Comparison of ENCODE assay signal across 30 cellular contexts in genomic region chr11:33948494-33948893, GRCh38. TPM values are rescaled to one million over a fixed set of nuclear protein-coding genes. Genes with fewer than 3 reads are reported as not detected.
"Had no signal": no experiment of that assay in that cellular context is flagged by ENCODE, and none has a peak within 500 bp of the region (broad histone marks: within the 10 kb centered on the region; RNA-seq: fewer than 3 reads in every experiment).

No MANE protein-coding gene starts in this region.

- H3K36me3 ChIP-seq: ascending aorta, breast epithelium, cardiac muscle cell had no signal

- H3K36me3 Mint-ChIP-seq: activated CD4-positive, alpha-beta memory T cell treated with anti-CD3 and anti-CD28 coated beads for 36 hours; activated CD8-positive, alpha-beta memory T cell treated with anti-CD3 and anti-CD28 coated beads, Interleukin-2, amount 10 ng/mL, durations not matched to agents 7 days and 5 days; activated naive CD4-positive, alpha-beta T cell treated with anti-CD3 and anti-CD28 coated beads, Interleukin-2, amount 50 U/mL, for 72 hours; activated naive CD8-positive, alpha-beta T cell treated with anti-CD3 and anti-CD28 coated beads, Interleukin-2, amount 10 ng/mL, durations not matched to agents 7 days and 5 days; brain had no signal

- H3K4me1 ChIP-seq: breast epithelium had no signal

- H3K27me3 ChIP-seq: ascending aorta, breast epithelium, cardiac muscle cell, dorsolateral prefrontal cortex had no signal

- H3K4me1 Mint-ChIP-seq: activated CD4-positive, alpha-beta T cell treated with anti-CD3 and anti-CD28 coated beads for 36 hours; activated CD4-positive, alpha-beta T cell treated with anti-CD3 and anti-CD28 coated beads, Interleukin-2, amount 10 ng/mL, durations not matched to agents 24 days and 14 days; activated CD8-positive, alpha-beta memory T cell treated with anti-CD3 and anti-CD28 coated beads, Interleukin-2, amount 10 ng/mL, durations not matched to agents 7 days and 5 days; activated naive CD8-positive, alpha-beta T cell treated with anti-CD3 and anti-CD28 coated beads, Interleukin-2, amount 10 ng/mL, durations not matched to agents 7 days and 5 days; central memory CD8-positive, alpha-beta T cell had no signal

- H3K27me3 Mint-ChIP-seq: dendritic cell treated with granulocyte-macrophage colony-stimulating factor and Interleukin-4, amounts not matched to agents 40 ng/mL and 50 ng/mL, for 4 days had no signal

- H3K9me3 ChIP-seq: ascending aorta, breast epithelium had no signal

- H3K27ac ChIP-seq: ascending aorta, breast epithelium, cardiac muscle cell, coronary artery, dorsolateral prefrontal cortex had no signal

- H3K4me3 Mint-ChIP-seq: activated CD4-positive, alpha-beta memory T cell treated with anti-CD3 and anti-CD28 coated beads for 36 hours; activated CD4-positive, alpha-beta T cell treated with anti-CD3 and anti-CD28 coated beads for 36 hours; activated CD4-positive, alpha-beta T cell treated with anti-CD3 and anti-CD28 coated beads, Interleukin-2, amount 10 ng/mL, durations not matched to agents 24 days and 14 days; activated CD8-positive, alpha-beta memory T cell treated with anti-CD3 and anti-CD28 coated beads, Interleukin-2, amount 10 ng/mL, durations not matched to agents 7 days and 5 days; activated CD8-positive, alpha-beta T cell treated with anti-CD3 and anti-CD28 coated beads, Interleukin-2, amount 10 ng/mL, durations not matched to agents 7 days and 5 days; activated naive CD4-positive, alpha-beta T cell treated with anti-CD3 and anti-CD28 coated beads for 36 hours; activated naive CD8-positive, alpha-beta T cell treated with anti-CD3 and anti-CD28 coated beads, Interleukin-2, amount 10 ng/mL, durations not matched to agents 7 days and 5 days; activated T-helper 1 cell treated with anti-CD3 and anti-CD28 coated beads, Interleukin-12 subunit alpha, Interleukin-12 subunit beta, Interleukin-2, Interleukin-4 antibody, amounts not matched to agents 30 ng/mL and 10 ng/mL and 1 ng/mL, durations not matched to agents 14 hours and 24 hours and 36 hours; central memory CD8-positive, alpha-beta T cell; dendritic cell treated with granulocyte-macrophage colony-stimulating factor and Interleukin-4, amounts not matched to agents 40 ng/mL and 50 ng/mL, for 4 days; endodermal cell had no signal

- ATAC-seq: activated CD4-positive, alpha-beta T cell treated with anti-CD3 and anti-CD28 coated beads for 36 hours; activated CD8-positive, alpha-beta memory T cell treated with anti-CD3 and anti-CD28 coated beads, Interleukin-2, amount 10 ng/mL, durations not matched to agents 7 days and 5 days; activated CD8-positive, alpha-beta T cell treated with anti-CD3 and anti-CD28 coated beads, Interleukin-2, amount 10 ng/mL, durations not matched to agents 7 days and 5 days; activated naive CD4-positive, alpha-beta T cell treated with anti-CD3 and anti-CD28 coated beads, Interleukin-2, amount 50 U/mL, for 72 hours; esophagus mucosa had no signal

- H3K27ac Mint-ChIP-seq: activated CD4-positive, alpha-beta memory T cell treated with anti-CD3 and anti-CD28 coated beads for 36 hours; activated CD4-positive, alpha-beta T cell treated with anti-CD3 and anti-CD28 coated beads for 36 hours; activated CD4-positive, alpha-beta T cell treated with anti-CD3 and anti-CD28 coated beads, Interleukin-2, amount 10 ng/mL, durations not matched to agents 24 days and 14 days; activated CD8-positive, alpha-beta memory T cell treated with anti-CD3 and anti-CD28 coated beads, Interleukin-2, amount 10 ng/mL, durations not matched to agents 7 days and 5 days; activated CD8-positive, alpha-beta T cell treated with anti-CD3 and anti-CD28 coated beads, Interleukin-2, amount 10 ng/mL, durations not matched to agents 7 days and 5 days; activated naive CD4-positive, alpha-beta T cell treated with anti-CD3 and anti-CD28 coated beads for 36 hours; activated naive CD4-positive, alpha-beta T cell treated with anti-CD3 and anti-CD28 coated beads, Interleukin-2, amount 50 U/mL, for 72 hours; activated naive CD8-positive, alpha-beta T cell treated with anti-CD3 and anti-CD28 coated beads, Interleukin-2, amount 10 ng/mL, durations not matched to agents 7 days and 5 days; activated T-helper 1 cell treated with anti-CD3 and anti-CD28 coated beads, Interleukin-12 subunit alpha, Interleukin-12 subunit beta, Interleukin-2, Interleukin-4 antibody, amounts not matched to agents 30 ng/mL and 10 ng/mL and 1 ng/mL, durations not matched to agents 14 hours and 24 hours and 36 hours; activated T-helper 2 cell treated with anti-CD3 and anti-CD28 coated beads, Interferon-gamma antibody, Interleukin-2, Interleukin-4, amounts not matched to agents 10 μg/mL and 5 μg/mL and 100 μg/mL, durations not matched to agents 14 hours and 24 hours and 36 hours; dendritic cell treated with granulocyte-macrophage colony-stimulating factor and Interleukin-4, amounts not matched to agents 40 ng/mL and 50 ng/mL, for 4 days; endodermal cell had no signal

- H3K4me3 ChIP-seq: ascending aorta, breast epithelium, cardiac muscle cell, coronary artery, dorsolateral prefrontal cortex had no signal

- DNase-seq: activated CD4-positive, alpha-beta memory T cell treated with anti-CD3 and anti-CD28 coated beads for 36 hours; activated CD4-positive, alpha-beta T cell treated with anti-CD3 and anti-CD28 coated beads for 36 hours; activated CD4-positive, alpha-beta T cell treated with anti-CD3 and anti-CD28 coated beads, Interleukin-2, amount 10 ng/mL, durations not matched to agents 24 days and 14 days; activated CD4-positive, CD25-positive, alpha-beta regulatory T cell; activated CD4-positive, CD25-positive, alpha-beta regulatory T cell treated with anti-CD3 and anti-CD28 coated beads, Interleukin-2, amount 50 U/mL, for 72 hours; activated CD8-positive, alpha-beta memory T cell treated with anti-CD3 and anti-CD28 coated beads, Interleukin-2, amount 10 ng/mL, durations not matched to agents 7 days and 5 days; activated CD8-positive, alpha-beta memory T cell treated with anti-CD3 and anti-CD28 coated beads, Interleukin-2, amount 50 U/mL, for 4 hours; activated CD8-positive, alpha-beta T cell treated with anti-CD3 and anti-CD28 coated beads, Interleukin-2, amount 10 ng/mL, durations not matched to agents 7 days and 5 days; activated effector memory CD4-positive, alpha-beta T cell treated with anti-CD3 and anti-CD28 coated beads, Interleukin-2, amount 50 U/mL, for 16 hours; activated naive CD4-positive, alpha-beta T cell treated with anti-CD3 and anti-CD28 coated beads for 36 hours; activated naive CD8-positive, alpha-beta T cell treated with anti-CD3 and anti-CD28 coated beads, Interleukin-2, amount 10 ng/mL, durations not matched to agents 7 days and 5 days; activated T-cell treated with anti-CD3 and anti-CD28 coated beads, Interleukin-2, amount 50 U/mL, for 1 hour; activated T-cell treated with anti-CD3 and anti-CD28 coated beads, Interleukin-2, amount 50 U/mL, for 48 hours; effector memory CD4-positive, alpha-beta T cell; endodermal cell; foreskin fibroblast; T-helper 2 cell had no signal

- H3K9me3 Mint-ChIP-seq: activated CD4-positive, alpha-beta memory T cell treated with anti-CD3 and anti-CD28 coated beads for 36 hours; activated CD4-positive, alpha-beta T cell treated with anti-CD3 and anti-CD28 coated beads, Interleukin-2, amount 10 ng/mL, durations not matched to agents 24 days and 14 days; activated naive CD4-positive, alpha-beta T cell treated with anti-CD3 and anti-CD28 coated beads for 36 hours; activated naive CD4-positive, alpha-beta T cell treated with anti-CD3 and anti-CD28 coated beads, Interleukin-2, amount 50 U/mL, for 72 hours; activated naive CD8-positive, alpha-beta T cell treated with anti-CD3 and anti-CD28 coated beads, Interleukin-2, amount 10 ng/mL, durations not matched to agents 7 days and 5 days; activated T-helper 1 cell treated with anti-CD3 and anti-CD28 coated beads, Interleukin-12 subunit alpha, Interleukin-12 subunit beta, Interleukin-2, Interleukin-4 antibody, amounts not matched to agents 30 ng/mL and 10 ng/mL and 1 ng/mL, durations not matched to agents 14 hours and 24 hours and 36 hours; activated T-helper 2 cell treated with anti-CD3 and anti-CD28 coated beads, Interferon-gamma antibody, Interleukin-2, Interleukin-4, amounts not matched to agents 10 μg/mL and 5 μg/mL and 100 μg/mL, durations not matched to agents 14 hours and 24 hours and 36 hours; brain; central memory CD8-positive, alpha-beta T cell; dendritic cell treated with granulocyte-macrophage colony-stimulating factor and Interleukin-4, amounts not matched to agents 40 ng/mL and 50 ng/mL, for 4 days; endodermal cell had no signal

- FAIRE-seq: frontal cortex had no signal

RNA-seq across cellular contexts. Expression of gene LMO2, which starts 56.6 kb away (rescaled TPM):
- total RNA-seq: activated CD4-positive, alpha-beta memory T cell treated with anti-CD3 and anti-CD28 coated beads for 36 hours; activated CD4-positive, alpha-beta T cell treated with anti-CD3 and anti-CD28 coated beads for 36 hours; activated CD4-positive, alpha-beta T cell treated with anti-CD3 and anti-CD28 coated beads, Interleukin-2, amount 10 ng/mL, durations not matched to agents 24 days and 14 days; activated CD8-positive, alpha-beta memory T cell treated with anti-CD3 and anti-CD28 coated beads, Interleukin-2, amount 10 ng/mL, durations not matched to agents 7 days and 5 days; activated CD8-positive, alpha-beta T cell treated with anti-CD3 and anti-CD28 coated beads, Interleukin-2, amount 10 ng/mL, durations not matched to agents 7 days and 5 days; activated naive CD4-positive, alpha-beta T cell treated with anti-CD3 and anti-CD28 coated beads for 36 hours; activated naive CD4-positive, alpha-beta T cell treated with anti-CD3 and anti-CD28 coated beads, Interleukin-2, amount 50 U/mL, for 72 hours; activated T-helper 1 cell treated with anti-CD3 and anti-CD28 coated beads, Interleukin-12 subunit alpha, Interleukin-12 subunit beta, Interleukin-2, Interleukin-4 antibody, amounts not matched to agents 30 ng/mL and 10 ng/mL and 1 ng/mL, durations not matched to agents 14 hours and 24 hours and 36 hours; activated T-helper 2 cell treated with anti-CD3 and anti-CD28 coated beads, Interferon-gamma antibody, Interleukin-2, Interleukin-4, amounts not matched to agents 10 μg/mL and 5 μg/mL and 100 μg/mL, durations not matched to agents 14 hours and 24 hours and 36 hours had no signal
